8 cellular contexts compared by ENCODE assay signal in genomic region chr2:200525882-200526651, GRCh38. TPM values are rescaled to one million over a fixed set of nuclear protein-coding genes. Genes with fewer than 3 reads are reported as not detected.
DNase-seq lines count a peak whose midpoint lies in the region; ATAC-seq and TF ChIP-seq lines count a peak whose summit lies in the region.

TSS of gene SGO2 (plus strand) at chr2:200526207. CDS start at chr2:200532976, 6,769 bp downstream.

- H3K9me3 ChIP-seq in OCI-LY3 (ENCODE audit: insufficient read depth, low read length) (no peaks in the 10 kb centered on the region), mesodermal cell (ENCODE audit: control insufficient read depth, low read length) (no peaks in the 10 kb centered on the region)

- peaks cover 47% of the 10 kb centered on the region for H3K79me2 ChIP-seq in OCI-LY3 (ENCODE audit: low read length)

- peaks cover 6% of the 10 kb centered on the region; the same call in 1 of the 2 replicates for H4K20me1 ChIP-seq in OCI-LY3 (ENCODE audit: insufficient read depth, low read length)

- DNase-seq in DMS 273 treated with DMSO at 0.1 percent for 48 hours (lab: John Stamatoyannopoulos, UW): peak; percentile 85
- peak; percentile 79 for DNase-seq in HuH-7.5 (ENCODE audit: low spot score)
- DNase-seq in activated CD8-positive, alpha-beta memory T cell treated with anti-CD3 and anti-CD28 coated beads, Interleukin-2, amount 50 U/mL, for 4 hours: peak; percentile 96
- DNase-seq in stimulated activated CD8-positive, alpha-beta memory T cell treated with anti-CD3 and anti-CD28 coated beads, Interleukin-15, amount 100 ng/mL, for 24 hours (ENCODE audit: low read depth): peak; percentile 84

- in situ Hi-C loops in endometrial microvascular endothelial cells (cut with HindIII; ENCODE audit: inconsistent ontology term, low pct_unique_long_range_greater_than_20kb, low sequenced_read_pairs): no loop called here

- peaks cover 15% of the 10 kb centered on the region for H3K4me1 ChIP-seq in OCI-LY3 (ENCODE audit: low read length)
- no peaks in the 10 kb centered on the region for H3K4me1 ChIP-seq in mesodermal cell (ENCODE audit: control insufficient read depth, insufficient read depth, low read length, poor library complexity, severe bottlenecking)

- H3K27ac ChIP-seq in OCI-LY3 (ENCODE audit: low read length) (peak within 1 kb of the TSS; percentile 53), mesodermal cell (ENCODE audit: low read depth, low read length, severe bottlenecking) (peak within 1 kb of the TSS; percentile 48)

- peak within 1 kb of the TSS; percentile 87 for H3K4me3 ChIP-seq in OCI-LY3 (ENCODE audit: low read length)
- peak within 1 kb of the TSS; percentile 75 for H3K4me3 ChIP-seq in mesodermal cell (ENCODE audit: extremely low read depth, insufficient read depth, low read length, poor library complexity, severe bottlenecking)

- peak within 1 kb of the TSS; percentile 92 for H3K4me2 ChIP-seq in OCI-LY3 (ENCODE audit: low read length)

- peak within 1 kb of the TSS; percentile 78 for H3K9ac ChIP-seq in OCI-LY3 (ENCODE audit: low read length)

- peak; percentile 100 for ATAC-seq in GM21528 (IDR thresholded peaks at IDR 0.05; ENCODE audit: low FRiP score, unreplicated experiment)

- H3K36me3 ChIP-seq in OCI-LY3 (replicated peaks; ENCODE audit: low read depth, low read length) (no peaks in the 10 kb centered on the region), mesodermal cell (ENCODE audit: control insufficient read depth, insufficient read depth, low read length) (no peaks in the 10 kb centered on the region)

- H2AFZ ChIP-seq in OCI-LY3 (ENCODE audit: low read depth, low read length): peak within 1 kb of the TSS; percentile 93

- TF ChIP-seq CTCF in OCI-LY3 (IDR thresholded peaks at IDR 0.05; ENCODE audit: low read depth, low read length): no peak

- no peaks in the 10 kb centered on the region for H3K27me3 ChIP-seq in OCI-LY3 (ENCODE audit: low read depth, low read length)

- 1% methylated on average over 47 to 56 of the region's 56 CpGs for WGBS in mesodermal cell (ENCODE audit: insufficient coverage in 2 of 2), 2 experiments

RNA-seq across cellular contexts. Expression of gene SGO2, which starts in this region (rescaled TPM):
- 21.5 TPM for total RNA-seq in endometrial microvascular endothelial cells (ENCODE audit: inconsistent ontology term)
- polyA plus RNA-seq in mesodermal cell (2013, experiment 1 of 2): 26.0 TPM
- polyA plus RNA-seq in mesodermal cell (2013, experiment 2 of 2): 36.6 TPM

Comparison
In these comparisons a context has a peak if more than half of its experiments do, and no peak if none do; other contexts are left out.
1. Peak in every context shown above with its lines: DNase-seq, ATAC-seq, H3K4me3 ChIP-seq and H3K27ac ChIP-seq.